ENCODE assay signal across 25 cellular contexts in genomic region chr14:63941023-63941422, GRCh38.
DNase-seq lines count a peak whose midpoint lies in the region; ATAC-seq and TF ChIP-seq lines count a peak whose summit lies in the region.
"Had no signal": no experiment of that assay in that cellular context is flagged by ENCODE, and none has a peak within 500 bp of the region (broad histone marks: within the 10 kb centered on the region; RNA-seq: fewer than 3 reads in every experiment).

No MANE protein-coding gene starts in this region.

- TF ChIP-seq POLR2A in esophagus muscularis mucosa (IDR thresholded peaks at IDR 0.05; ENCODE audit: low read depth) = no peak

- no peak overlapping the region for H3K4me3 ChIP-seq in CD8-positive, alpha-beta T cell (ENCODE audit: low read depth, low read length)
- H3K4me3 ChIP-seq in DOHH2 (ENCODE audit: low read length) (no peak overlapping the region), esophagus muscularis mucosa (no peak overlapping the region)
- H3K4me3 ChIP-seq: GM23248, heart right ventricle, ovary, right atrium auricular region, spleen, thyroid gland had no signal

- H3K36me3 Mint-ChIP-seq in CD8-positive, alpha-beta T cell = peaks cover 27% of the 10 kb centered on the region
- peaks cover 20% of the 10 kb centered on the region for H3K36me3 Mint-ChIP-seq in T-helper 2 cell treated with Interferon-gamma antibody and Interleukin-4, amounts not matched to agents 5 μg/mL and 100 μg/mL, for 36 hours (ENCODE audit: low read depth)
- H3K36me3 Mint-ChIP-seq: naive B cell had no signal

- TF ChIP-seq CTCF in CD8-positive, alpha-beta T cell (IDR thresholded peaks at IDR 0.05) = no peak
- TF ChIP-seq CTCF in DOHH2 (IDR thresholded peaks at IDR 0.05; ENCODE audit: low read depth, low read length, poor library complexity, severe bottlenecking) (no peak), esophagus muscularis mucosa (IDR thresholded peaks at IDR 0.05) (no peak), foreskin keratinocyte (conservative IDR thresholded peaks at IDR 0.05) (no peak)

- peaks cover 11% of the 10 kb centered on the region; the same call in 1 of the 2 replicates for H3F3A ChIP-seq in DOHH2 (ENCODE audit: control insufficient read depth, insufficient read depth)

- peaks cover 6% of the 10 kb centered on the region for H3K36me3 ChIP-seq in CD8-positive, alpha-beta T cell (ENCODE audit: insufficient read depth, low read length)
- H3K36me3 ChIP-seq in DOHH2 (ENCODE audit: control insufficient read depth, low read length) (peaks cover 60% of the 10 kb centered on the region), esophagus muscularis mucosa (peaks cover 0 to 26% (median 18%) of the 10 kb centered on the region in 4 donors)
- H3K36me3 ChIP-seq: ovary had no signal

- peak overlapping the region; percentile 63 for H3K27ac Mint-ChIP-seq in CD8-positive, alpha-beta T cell
- peak overlapping the region; percentile 55 for H3K27ac Mint-ChIP-seq in T-helper 2 cell treated with Interferon-gamma antibody and Interleukin-4, amounts not matched to agents 5 μg/mL and 100 μg/mL, for 36 hours
- H3K27ac Mint-ChIP-seq: naive B cell had no signal

- no peak overlapping the region for H3K4me2 ChIP-seq in DOHH2 (ENCODE audit: low read length)
- H3K4me2 ChIP-seq: KMS-11 had no signal

- H3K27ac ChIP-seq in CD8-positive, alpha-beta T cell (ENCODE audit: low read depth, low read length) = peak overlapping the region; percentile 8
- H3K27ac ChIP-seq in DOHH2 (ENCODE audit: low read depth, low read length) (peak overlapping the region; percentile 66), esophagus muscularis mucosa (replicated peaks in 1 of 4) (no peak overlapping the region), foreskin keratinocyte (no peak overlapping the region)
- H3K27ac ChIP-seq: GM23248, heart right ventricle, KMS-11, ovary, right atrium auricular region, thyroid gland had no signal

- no peaks in the 10 kb centered on the region for H3K9me2 ChIP-seq in DOHH2 (replicated peaks; ENCODE audit: control insufficient read depth, low read length)

- peaks cover 26% of the 10 kb centered on the region for H3K4me1 Mint-ChIP-seq in CD8-positive, alpha-beta T cell (ENCODE audit: low read depth)
- H3K4me1 Mint-ChIP-seq in T-helper 2 cell treated with Interferon-gamma antibody and Interleukin-4, amounts not matched to agents 5 μg/mL and 100 μg/mL, for 36 hours (ENCODE audit: low read depth) = peaks cover 22% of the 10 kb centered on the region
- H3K4me1 Mint-ChIP-seq: naive B cell had no signal

- CTCF ChIA-PET in CD8-positive, alpha-beta T cell (lab: Charles Lee) = interaction anchor here (1.6 kb wide), 1 partner anchor 88 kb away, joined by 10 read pairs; the partner anchor contains the start of gene SYNE2

- intact Hi-C loops in CD8-positive, alpha-beta T cell (cut with DNase I, micrococcal nuclease) = loop anchor here in 1 of 2 experiments (2.0 to 5.0 kb wide), 2 partner anchors 39 to 88 kb away; partner anchors contain the start of gene SYNE2
- intact Hi-C loops in esophagus muscularis mucosa (cut with DNase I) = no loop called here

- no peaks in the 10 kb centered on the region for H3K9me3 Mint-ChIP-seq in CD8-positive, alpha-beta T cell
- H3K9me3 Mint-ChIP-seq in T-helper 2 cell treated with Interferon-gamma antibody and Interleukin-4, amounts not matched to agents 5 μg/mL and 100 μg/mL, for 36 hours = no peaks in the 10 kb centered on the region
- H3K9me3 Mint-ChIP-seq: naive B cell had no signal

- H3K27me3 Mint-ChIP-seq in CD8-positive, alpha-beta T cell (ENCODE audit: low read depth) = no peaks in the 10 kb centered on the region
- no peaks in the 10 kb centered on the region for H3K27me3 Mint-ChIP-seq in T-helper 2 cell treated with Interferon-gamma antibody and Interleukin-4, amounts not matched to agents 5 μg/mL and 100 μg/mL, for 36 hours (ENCODE audit: low read depth)
- H3K27me3 Mint-ChIP-seq: naive B cell had no signal

- POLR2A ChIA-PET in CD8-positive, alpha-beta T cell (lab: Charles Lee) = interaction anchor here (0.5 to 1.8 kb wide), 7 partner anchors 13 to 218 kb away, joined by 3 to 5 read pairs (median 4); no protein-coding TSS in a partner anchor

- TF ChIP-seq EP300 in esophagus muscularis mucosa (IDR thresholded peaks at IDR 0.05) = no peak

- ATAC-seq in CD8-positive, alpha-beta T cell = no peak
- ATAC-seq in foreskin keratinocyte = no peak
- ATAC-seq: heart right ventricle had no signal

- H4K20me1 ChIP-seq in DOHH2 (ENCODE audit: control insufficient read depth, insufficient read depth, low read depth, low read length) = peaks cover 12% of the 10 kb centered on the region; the same call in 1 of the 2 replicates

- no peaks in the 10 kb centered on the region for H3K27me3 ChIP-seq in CD8-positive, alpha-beta T cell (ENCODE audit: insufficient read depth, low read length)
- no peaks in the 10 kb centered on the region for H3K27me3 ChIP-seq in DOHH2 (ENCODE audit: control insufficient read depth, low read length)
- H3K27me3 ChIP-seq in esophagus muscularis mucosa = no peaks in the 10 kb centered on the region
- no peaks in the 10 kb centered on the region for H3K27me3 ChIP-seq in foreskin keratinocyte
- H3K27me3 ChIP-seq: heart right ventricle, ovary, right atrium auricular region, spleen, thyroid gland had no signal

- peaks cover 47% of the 10 kb centered on the region for H3K4me1 ChIP-seq in CD8-positive, alpha-beta T cell (ENCODE audit: insufficient read depth, low read length)
- H3K4me1 ChIP-seq in DOHH2 (ENCODE audit: control insufficient read depth, low read length) (peaks cover 57% of the 10 kb centered on the region), esophagus muscularis mucosa (no peaks in the 10 kb centered on the region), foreskin keratinocyte (no peaks in the 10 kb centered on the region)
- H3K4me1 ChIP-seq: Caco-2 had no signal

- peaks cover 72% of the 10 kb centered on the region for H3K79me2 ChIP-seq in DOHH2 (ENCODE audit: control insufficient read depth, low read length)

- no peak overlapping the region for H3K4me3 Mint-ChIP-seq in CD8-positive, alpha-beta T cell
- peak overlapping the region; percentile 12 for H3K4me3 Mint-ChIP-seq in T-helper 2 cell treated with Interferon-gamma antibody and Interleukin-4, amounts not matched to agents 5 μg/mL and 100 μg/mL, for 36 hours
- H3K4me3 Mint-ChIP-seq: naive B cell had no signal

- H3K9me3 ChIP-seq in CD8-positive, alpha-beta T cell (ENCODE audit: low read length) = no peaks in the 10 kb centered on the region
- H3K9me3 ChIP-seq in DOHH2 (ENCODE audit: control insufficient read depth, insufficient read depth, low read length) (no peaks in the 10 kb centered on the region), esophagus muscularis mucosa (no peaks in the 10 kb centered on the region)
- H3K9me3 ChIP-seq: Caco-2, heart right ventricle, ovary, right atrium auricular region, spleen, thyroid gland had no signal

- no peak for DNase-seq in CD8-positive, alpha-beta T cell
- DNase-seq in T-helper 2 cell treated with Interferon-gamma antibody and Interleukin-4, amounts not matched to agents 5 μg/mL and 100 μg/mL, for 36 hours (ENCODE audit: low spot score) = no peak
- DNase-seq in esophagus muscularis mucosa (ENCODE audit: extremely low spot score) (peak; percentile 50), foreskin keratinocyte (no peak), cerebellar cortex (ENCODE audit: low spot score) (no peak), NCI-H774 (lab: John Stamatoyannopoulos, UW) (no peak)
- DNase-seq: activated effector memory CD4-positive, alpha-beta T cell treated with anti-CD3 and anti-CD28 coated beads, Interleukin-2, amount 50 U/mL, for 16 hours; AML-193; aorta; Caco-2; GM23248; heart right ventricle; left colon; MV-4-11; naive B cell; NCI-H1930; NCI-H446 treated with DMSO at 0.1 percent for 48 hours; ovary; spleen; stimulated activated CD4-positive, alpha-beta T cell treated with anti-CD3 and anti-CD28 coated beads, Interleukin-4, amount 100 ng/mL, for 1 hour; stimulated activated naive CD4-positive, alpha-beta T cell treated with Interleukin-2 at 50 U/mL for 16 hours; thyroid gland had no signal

- 85% methylated on average over 3 of the region's 3 CpGs for WGBS in esophagus muscularis mucosa

Comparison
In these comparisons a context has a peak if more than half of its experiments do, and no peak if none do; other contexts are left out.
1. H3K27ac ChIP-seq: peak in CD8-positive, alpha-beta T cell (single experiment) and DOHH2 (single experiment); none in esophagus muscularis mucosa (0 of 4) and foreskin keratinocyte (single experiment).